Comparison of ENCODE assay signal across 15 cellular contexts in genomic region chr3:35944915-35945710, GRCh38.
DNase-seq lines count a peak whose midpoint lies in the region; ATAC-seq and TF ChIP-seq lines count a peak whose summit lies in the region.
"Had no signal": no experiment of that assay in that cellular context is flagged by ENCODE, and none has a peak within 500 bp of the region (broad histone marks: within the 10 kb centered on the region; RNA-seq: fewer than 3 reads in every experiment).

No MANE protein-coding gene starts in this region.

- no peak overlapping the region for H3K9ac ChIP-seq in GM23248
- H3K9ac ChIP-seq: BLaER1 had no signal

- H3K27me3 ChIP-seq in GM23248 (replicated peaks; ENCODE audit: insufficient read depth) (no peaks in the 10 kb centered on the region), RWPE2 (ENCODE audit: insufficient read depth, poor library complexity, severe bottlenecking) (no peaks in the 10 kb centered on the region), osteoblast (ENCODE audit: insufficient read depth, low read length) (no peaks in the 10 kb centered on the region), tibial nerve (no peaks in the 10 kb centered on the region)
- H3K27me3 ChIP-seq: BLaER1, gastroesophageal sphincter had no signal

- 62 to 65% methylated on average over 3 of the region's 3 CpGs for WGBS in GM23248 (ENCODE audit: low coverage in 1 of 2, low lambda C conversion rate in 2 of 2, missing lambda C conversion rate in 2 of 2), 2 experiments
- WGBS in tibial nerve, 2 donors, result 68 to 78% methylated on average over 3 of the region's 3 CpGs

- H3K9me3 ChIP-seq in GM23248 (ENCODE audit: low read depth), result no peaks in the 10 kb centered on the region
- H3K9me3 ChIP-seq in RWPE2 (ENCODE audit: severe bottlenecking), result no peaks in the 10 kb centered on the region
- no peaks in the 10 kb centered on the region for H3K9me3 ChIP-seq in osteoblast (ENCODE audit: low read depth, low read length)
- H3K9me3 ChIP-seq in tibial nerve, result no peaks in the 10 kb centered on the region
- H3K9me3 ChIP-seq: BLaER1, gastroesophageal sphincter had no signal

- no peak for TF ChIP-seq EP300 in tibial nerve (IDR thresholded peaks at IDR 0.05)

- peak; percentile 72 for DNase-seq in GM23248
- DNase-seq in RWPE2 (ENCODE audit: low spot score), result no peak
- peak; percentile 80 for DNase-seq in epithelial cell of esophagus (ENCODE audit: low read depth)
- peak; percentile 32 for DNase-seq in osteoblast (ENCODE audit: insufficient read length, low spot score, missing footprints)
- no peak for DNase-seq in tibial nerve (ENCODE audit: low spot score in 2 of 2)
- DNase-seq: activated gamma-delta T cell treated with Interleukin-2 at 50 U/mL for 16 hours; effector memory CD4-positive, alpha-beta T cell; MV-4-11; NCI-H2107; SIG-M5 had no signal

- H3K27ac ChIP-seq in GM23248, result peak overlapping the region; percentile 55
- H3K27ac ChIP-seq in RWPE2 (ENCODE audit: poor library complexity, severe bottlenecking), result no peak overlapping the region
- no peak overlapping the region for H3K27ac ChIP-seq in osteoblast (ENCODE audit: low read depth, low read length)
- H3K27ac ChIP-seq in tibial nerve, result no peak overlapping the region
- H3K27ac ChIP-seq: BLaER1, gastroesophageal sphincter had no signal

- H3K4me3 ChIP-seq in GM23248 (no peak overlapping the region), RWPE2 (ENCODE audit: severe bottlenecking) (no peak overlapping the region), epithelial cell of esophagus (ENCODE audit: low read length) (no peak overlapping the region), osteoblast (ENCODE audit: insufficient read depth, low read length) (no peak overlapping the region), tibial nerve (no peak overlapping the region)
- H3K4me3 ChIP-seq: BLaER1, gastroesophageal sphincter had no signal

- in situ Hi-C loops in GM23248 (cut with MboI), result no loop called here

- no peaks in the 10 kb centered on the region for H3K79me2 ChIP-seq in GM23248 (ENCODE audit: insufficient read depth)
- no peaks in the 10 kb centered on the region for H3K79me2 ChIP-seq in osteoblast (ENCODE audit: insufficient read depth, low read length)

- 0 out of 2 replicates have a peak overlapping the region, but pooled peaks have one; percentile 4 for H2AFZ ChIP-seq in GM23248
- H2AFZ ChIP-seq in osteoblast (ENCODE audit: low read length), result no peak overlapping the region

- H3K9me2 ChIP-seq in GM23248 (ENCODE audit: insufficient read depth), result no peaks in the 10 kb centered on the region

- no peak for TF ChIP-seq POLR2A in tibial nerve (IDR thresholded peaks at IDR 0.05)

- peak; percentile 75 for ATAC-seq in RWPE2 (ENCODE audit: low read depth)
- no peak for ATAC-seq in HG03175 (IDR thresholded peaks at IDR 0.05; ENCODE audit: unreplicated experiment)
- ATAC-seq in HG02588 (IDR thresholded peaks at IDR 0.05; ENCODE audit: unreplicated experiment), result no peak
- ATAC-seq in HG02973 (IDR thresholded peaks at IDR 0.05; ENCODE audit: unreplicated experiment), result no peak
- ATAC-seq: gastroesophageal sphincter had no signal

- peaks cover 20% of the 10 kb centered on the region for H3F3A ChIP-seq in GM23248 (ENCODE audit: insufficient read depth)

- H3K4me1 ChIP-seq in GM23248 (ENCODE audit: insufficient read depth), result peaks cover 22% of the 10 kb centered on the region
- no peaks in the 10 kb centered on the region for H3K4me1 ChIP-seq in RWPE2 (ENCODE audit: insufficient read depth, poor library complexity, severe bottlenecking)
- no peaks in the 10 kb centered on the region for H3K4me1 ChIP-seq in osteoblast (ENCODE audit: insufficient read depth, low read length)
- H3K4me1 ChIP-seq in tibial nerve, result peaks cover 0 to 6% (median 0%) of the 10 kb centered on the region in 4 donors
- H3K4me1 ChIP-seq: BLaER1, gastroesophageal sphincter had no signal

- no peak for TF ChIP-seq CTCF in RWPE2 (IDR thresholded peaks at IDR 0.05; ENCODE audit: poor library complexity, severe bottlenecking)
- no peak for TF ChIP-seq CTCF in epithelial cell of esophagus (IDR thresholded peaks at IDR 0.05; ENCODE audit: insufficient read depth, low read depth, low read length, missing control alignments)
- TF ChIP-seq CTCF in osteoblast (IDR thresholded peaks at IDR 0.05; ENCODE audit: extremely low read depth, low read depth, low read length), result no peak
- no peak for TF ChIP-seq CTCF in tibial nerve (IDR thresholded peaks at IDR 0.05)

- no peaks in the 10 kb centered on the region for H4K20me1 ChIP-seq in GM23248 (ENCODE audit: insufficient read depth)
- H4K20me1 ChIP-seq in osteoblast (ENCODE audit: insufficient read depth, low read length), result no peaks in the 10 kb centered on the region
- H4K20me1 ChIP-seq: BLaER1 had no signal

- H3K4me2 ChIP-seq in GM23248 (ENCODE audit: unreplicated experiment) (peak overlapping the region; percentile 58), osteoblast (ENCODE audit: insufficient read depth, low read length) (no peak overlapping the region)
- H3K4me2 ChIP-seq: BLaER1 had no signal

- no peaks in the 10 kb centered on the region for H3K36me3 ChIP-seq in GM23248 (ENCODE audit: low read depth)
- no peaks in the 10 kb centered on the region for H3K36me3 ChIP-seq in RWPE2 (ENCODE audit: low read depth)
- H3K36me3 ChIP-seq in osteoblast (ENCODE audit: insufficient read depth, low read length), result no peaks in the 10 kb centered on the region
- no peaks in the 10 kb centered on the region for H3K36me3 ChIP-seq in tibial nerve
- H3K36me3 ChIP-seq: BLaER1, gastroesophageal sphincter had no signal

Comparison
In these comparisons a context has a peak if more than half of its experiments do, and no peak if none do; other contexts are left out.
1. DNase-seq: peak in GM23248 (single experiment), epithelial cell of esophagus (single experiment) and osteoblast (single experiment); none in RWPE2 (single experiment) and tibial nerve (0 of 2).